In genomic region chr7:101788517-101788916, GRCh38 we compare ENCODE assay signal across 34 cellular contexts. TPM values are rescaled to one million over a fixed set of nuclear protein-coding genes. Genes with fewer than 3 reads are reported as not detected.
A peak's percentile ranks its signal among the peaks of the same experiment; 100 is the strongest.
DNase-seq lines count a peak whose midpoint lies in the region; ATAC-seq, FAIRE-seq and TF ChIP-seq lines count a peak whose summit lies in the region.
"Had no signal": no experiment of that assay in that cellular context is flagged by ENCODE, and none has a peak within 500 bp of the region (broad histone marks: within the 10 kb centered on the region; RNA-seq: fewer than 3 reads in every experiment).

No MANE protein-coding gene starts in this region.

- H3K27ac Mint-ChIP-seq in stimulated activated naive B cell treated with anti-CD40 and anti-IgM and Interleukin-4, amounts not matched to agents 10 μg/mL and 1 μg/mL and 100 μg/mL, for 72 hours: peak overlapping the region; percentile 48
- H3K27ac Mint-ChIP-seq in Calu3 (ENCODE audit: unreplicated experiment): no peak overlapping the region
- H3K27ac Mint-ChIP-seq: B cell; CD14-positive monocyte; CD4-positive, alpha-beta memory T cell; CD4-positive, alpha-beta T cell; CD4-positive, CD25-positive, alpha-beta regulatory T cell; CD8-positive, alpha-beta memory T cell; CD8-positive, alpha-beta T cell had no signal

- no peak for TF ChIP-seq POLR2A in K562 (conservative IDR thresholded peaks at IDR 0.05)

- no peaks in the 10 kb centered on the region for H3K36me3 Mint-ChIP-seq in stimulated activated naive B cell treated with anti-CD40 and anti-IgM and Interleukin-4, amounts not matched to agents 10 μg/mL and 1 μg/mL and 100 μg/mL, for 72 hours
- H3K36me3 Mint-ChIP-seq in Calu3 (ENCODE audit: insufficient read depth, unreplicated experiment): no peaks in the 10 kb centered on the region
- H3K36me3 Mint-ChIP-seq: CD14-positive monocyte; CD4-positive, alpha-beta memory T cell; CD4-positive, CD25-positive, alpha-beta regulatory T cell; CD8-positive, alpha-beta memory T cell; CD8-positive, alpha-beta T cell had no signal

- H3K4me1 ChIP-seq in HEK293 (ENCODE audit: control insufficient read depth, insufficient read depth, low read length) (no peaks in the 10 kb centered on the region), K562 (replicated peaks in 1 of 2; ENCODE audit: control insufficient read depth in 2 of 2, insufficient read depth in 2 of 2, low read length in 2 of 2) (peaks cover 0 to 2% of the 10 kb centered on the region in 2 experiments; a peak in 1 of 5 replicates)
- H3K4me1 ChIP-seq: A549, BE2C had no signal

- TF ChIP-seq EP300 in K562 (IDR thresholded peaks at IDR 0.05; ENCODE audit: low read length): no peak

- BruUV-seq in K562 (replicated peaks; lab: Mats Ljungman, UMichigan): no TSS peak
- BruUV-seq in Calu3 (replicated peaks; lab: Mats Ljungman, UMichigan): no TSS peak

- peaks cover 5 to 12% of the 10 kb centered on the region in 2 donors for H3K4me1 Mint-ChIP-seq in stimulated activated naive B cell treated with anti-CD40 and anti-IgM and Interleukin-4, amounts not matched to agents 10 μg/mL and 1 μg/mL and 100 μg/mL, for 72 hours
- peaks cover 11% of the 10 kb centered on the region for H3K4me1 Mint-ChIP-seq in Calu3 (ENCODE audit: low read depth, unreplicated experiment)
- H3K4me1 Mint-ChIP-seq: CD4-positive, CD25-positive, alpha-beta regulatory T cell had no signal

- POLR2A ChIA-PET in HEK293 (lab: Yijun Ruan, JAX) (no interaction called here), K562 (lab: Yijun Ruan, JAX) (no interaction called here)

- no peak overlapping the region for H3K27ac ChIP-seq in HEK293 (ENCODE audit: extremely low read depth, low read depth, low read length)
- no peak overlapping the region for H3K27ac ChIP-seq in K562 (ENCODE audit: extremely low read depth, low read depth, low read length)
- H3K27ac ChIP-seq: 22Rv1; A549; BLaER1; BLaER1 treated with 17β-estradiol and CSF1 and Interleukin-3, amounts not matched to agents 10 nM and 100 nM; C4-2B had no signal

- no peak overlapping the region for H3K9ac ChIP-seq in K562 (ENCODE audit: insufficient read depth in 1 of 2, low read depth in 2 of 2, low read length in 2 of 2)
- H3K9ac ChIP-seq: BLaER1; BLaER1 treated with 17β-estradiol and CSF1 and Interleukin-3, amounts not matched to agents 10 nM and 100 nM had no signal

- no peaks in the 10 kb centered on the region for H4K20me1 ChIP-seq in K562 (replicated peaks; ENCODE audit: control insufficient read depth, insufficient read depth, low read length)
- H4K20me1 ChIP-seq: BLaER1; BLaER1 treated with 17β-estradiol and CSF1 and Interleukin-3, amounts not matched to agents 10 nM and 100 nM had no signal

- no peak overlapping the region for H3K4me3 Mint-ChIP-seq in stimulated activated naive B cell treated with anti-CD40 and anti-IgM and Interleukin-4, amounts not matched to agents 10 μg/mL and 1 μg/mL and 100 μg/mL, for 72 hours
- no peak overlapping the region for H3K4me3 Mint-ChIP-seq in Calu3 (ENCODE audit: low read depth, unreplicated experiment)
- H3K4me3 Mint-ChIP-seq: B cell; CD14-positive monocyte; CD4-positive, alpha-beta memory T cell; CD4-positive, alpha-beta T cell; CD4-positive, CD25-positive, alpha-beta regulatory T cell; CD8-positive, alpha-beta memory T cell; CD8-positive, alpha-beta T cell had no signal

- no peak for ATAC-seq in K562
- no peak for ATAC-seq in stimulated activated naive B cell treated with anti-CD40 and anti-IgM and Interleukin-4, amounts not matched to agents 10 μg/mL and 1 μg/mL and 100 μg/mL, for 72 hours (replicated peaks)
- ATAC-seq in GM21825 (IDR thresholded peaks at IDR 0.05; ENCODE audit: unreplicated experiment): no peak
- ATAC-seq: A549; CD8-positive, alpha-beta T cell had no signal

- H3K9me3 Mint-ChIP-seq in stimulated activated naive B cell treated with anti-CD40 and anti-IgM and Interleukin-4, amounts not matched to agents 10 μg/mL and 1 μg/mL and 100 μg/mL, for 72 hours: peaks cover 3 to 5% of the 10 kb centered on the region in 2 donors
- H3K9me3 Mint-ChIP-seq in Calu3 (ENCODE audit: low read depth, unreplicated experiment): no peaks in the 10 kb centered on the region
- H3K9me3 Mint-ChIP-seq: CD4-positive, alpha-beta T cell; CD8-positive, alpha-beta memory T cell; CD8-positive, alpha-beta T cell had no signal

- H3K27me3 Mint-ChIP-seq in stimulated activated naive B cell treated with anti-CD40 and anti-IgM and Interleukin-4, amounts not matched to agents 10 μg/mL and 1 μg/mL and 100 μg/mL, for 72 hours: peaks cover under 1 to 16% of the 10 kb centered on the region in 2 donors
- no peaks in the 10 kb centered on the region for H3K27me3 Mint-ChIP-seq in Calu3 (ENCODE audit: unreplicated experiment)

- TF ChIP-seq CTCF in HEK293 (tag by site-specific recombination; IDR thresholded peaks at IDR 0.05): no peak
- TF ChIP-seq CTCF in K562 (IDR thresholded peaks at IDR 0.05 in 2 of 3, conservative IDR thresholded peaks at IDR 0.05 in 1 of 3; ENCODE audit: insufficient read depth in 2 of 3, low read depth in 1 of 3, low read length in 3 of 3): no peak
- TF ChIP-seq CTCF in Calu3 (IDR thresholded peaks at IDR 0.05; ENCODE audit: unreplicated experiment): no peak

- no peak for FAIRE-seq in K562 (lab: Jason Lieb, UNC)
- FAIRE-seq: A204.1, A549, D721Med had no signal

- H3K4me2 ChIP-seq in K562 (ENCODE audit: insufficient read depth, low read length): no peak overlapping the region
- H3K4me2 ChIP-seq: A549; BLaER1; BLaER1 treated with 17β-estradiol and CSF1 and Interleukin-3, amounts not matched to agents 10 nM and 100 nM had no signal

- TF ChIP-seq RAD21 in K562 (CRISPR knock-in tag; conservative IDR thresholded peaks at IDR 0.05 in 1 of 2, IDR thresholded peaks at IDR 0.05 in 1 of 2): no peak

- intact Hi-C loops in K562 (cut with micrococcal nuclease): no loop called here
- intact Hi-C loops in Calu3 (cut with micrococcal nuclease; ENCODE audit: unreplicated experiment): no loop called here

- CTCF ChIA-PET in HEK293 (lab: Yijun Ruan, JAX) (interaction anchor here (2.0 kb wide), 1 partner anchor 102 kb away, joined by 8 read pairs; no protein-coding TSS in a partner anchor), K562 (lab: Yijun Ruan, JAX; ENCODE audit: low intra/inter-chr PET ratio) (no interaction called here), Calu3 (lab: Charles Lee) (no interaction called here)

- H3K79me2 ChIP-seq in K562 (ENCODE audit: control insufficient read depth, insufficient read depth, low read length): no peaks in the 10 kb centered on the region

- H3K9me3 ChIP-seq in HEK293 (ENCODE audit: control insufficient read depth, insufficient read depth, low read depth, low read length) (no peaks in the 10 kb centered on the region), K562 (replicated peaks; ENCODE audit: control insufficient read depth, insufficient read depth, low read depth, low read length) (no peaks in the 10 kb centered on the region)
- H3K9me3 ChIP-seq: BE2C had no signal

- no peak overlapping the region for H2AFZ ChIP-seq in K562 (ENCODE audit: low read depth, low read length)

- H3K4me3 ChIP-seq in HEK293 (ENCODE audit: low read depth, low read length) (no peak overlapping the region), K562 (no peak overlapping the region)
- H3K4me3 ChIP-seq: A549; BLaER1; BLaER1 treated with 17β-estradiol and CSF1 and Interleukin-3, amounts not matched to agents 10 nM and 100 nM had no signal

- 40% methylated on average over 1 of the region's 1 CpG for WGBS in K562 (ENCODE audit: insufficient coverage, low coverage, missing lambda C conversion rate)

- DNase-seq in K562 (ENCODE audit: extremely low read depth in 1 of 4, low spot score in 3 of 4) (no peak), hepatic stellate cell (ENCODE audit: low spot score) (no peak), Calu3 (no peak)
- no peak for DNase-seq in stimulated activated naive B cell treated with anti-CD40 and anti-IgM and Interleukin-4, amounts not matched to agents 10 μg/mL and 1 μg/mL and 100 μg/mL, for 72 hours
- DNase-seq: 8988T; ACHN; AML-193; BE2C; C1 segment of cervical spinal cord; Caco-2; CD4-positive, alpha-beta memory T cell; CD4-positive, alpha-beta T cell; CD4-positive, CD25-positive, alpha-beta regulatory T cell; CD8-positive, alpha-beta memory T cell; CD8-positive, alpha-beta T cell; COR-L47; DMS 273 treated with DMSO at 0.1 percent for 48 hours; DMS153; DMS53; DMS79; DMS79 treated with DMSO at 0.1 percent for 48 hours; DND-41; EL had no signal

- in situ Hi-C loops in K562 (cut with MboI): no loop called here

- H3K36me3 ChIP-seq in HEK293 (ENCODE audit: control insufficient read depth in 2 of 2, insufficient read depth in 1 of 2, low read length in 2 of 2): no peaks in the 10 kb centered on the region
- H3K36me3 ChIP-seq in K562 (ENCODE audit: control insufficient read depth, insufficient read depth, low read length): no peaks in the 10 kb centered on the region
- H3K36me3 ChIP-seq: BE2C; BLaER1; BLaER1 treated with 17β-estradiol and CSF1 and Interleukin-3, amounts not matched to agents 10 nM and 100 nM had no signal

- peaks cover 4 to 36% of the 10 kb centered on the region in 2 experiments; a peak in 4 of 5 replicates for H3K27me3 ChIP-seq in K562 (ENCODE audit: control insufficient read depth in 2 of 2, insufficient read depth in 2 of 2, low read length in 2 of 2)
- H3K27me3 ChIP-seq: BE2C; BLaER1; BLaER1 treated with 17β-estradiol and CSF1 and Interleukin-3, amounts not matched to agents 10 nM and 100 nM had no signal

- H3K9me1 ChIP-seq in K562 (ENCODE audit: control insufficient read depth, insufficient read depth, low read length): no peaks in the 10 kb centered on the region

TF ChIP-seq in HEK293, 187 proteins besides CTCF, POLR2A, EP300 and RAD21 (continues in another document):
- TF ChIP-seq ZNF549 (tag by site-specific recombination; IDR thresholded peaks at IDR 0.05): no peak

TF ChIP-seq in K562, 482 proteins besides CTCF, POLR2A, EP300 and RAD21 (continues in another document):
- TF ChIP-seq SRSF1 (IDR thresholded peaks at IDR 0.05; ENCODE audit: low read depth, low read length): no peak

RNA-seq across cellular contexts. Expression of gene CUX1, which starts 28.9 kb away (rescaled TPM):
- total RNA-seq in K562 (2011; cell fraction: chromatin; rRNA removed; ENCODE audit: low replicate concordance): 271 and 342 TPM in 2 replicates
- total RNA-seq in K562 (2011; cell fraction: nucleolus; rRNA removed): 121 and 144 TPM in 2 replicates
- 169 and 178 TPM in 2 replicates for total RNA-seq in K562 (2011; cell fraction: nucleoplasm; rRNA removed)
- 25.2 and 34.2 TPM in 2 replicates for total RNA-seq in K562 (2014; rRNA removed)
- 33.0 and 41.3 TPM in 2 replicates for total RNA-seq in K562 (2014; rRNA removed; fragmentation: Illumina TruSeq; extraction: Trizol)
- 25.2 and 26.2 TPM in 2 replicates for total RNA-seq in K562 (2015; rRNA removed; fragmentation: Illumina TruSeq; extraction: Trizol)
- total RNA-seq in K562 (2021): 52.9 and 55.3 TPM in 2 replicates
- 9.6 and 13.0 TPM in 2 replicates for polyA plus RNA-seq in K562 (2011; rRNA removed)
- 9.5 and 20.1 TPM in 2 replicates for polyA plus RNA-seq in K562 (2011; cell fraction: cytosol; rRNA removed)
- polyA plus RNA-seq in K562 (2011; cell fraction: nucleus; rRNA removed): 8.9 and 14.8 TPM in 2 replicates
- 27.5 and 61.2 TPM in 2 replicates for polyA plus RNA-seq in K562 (2012)
- polyA plus RNA-seq in K562 (2014; fragmentation: Illumina TruSeq; extraction: Trizol): 31.9 and 32.2 TPM in 2 replicates
- polyA plus RNA-seq in K562 (2014; fragmentation: Nextera tagmentation; extraction: Ambion mirVana): 1 to 10 TPM; 3.6 to 6.7 TPM
- 21.4 and 24.7 TPM in 2 replicates for polyA plus RNA-seq in K562 (2014; rRNA removed)
- 33.4 and 37.2 TPM in 2 replicates for polyA minus RNA-seq in K562 (2011; rRNA and poly(A)+ RNA removed)
- 13.4 and 20.4 TPM in 2 replicates for polyA minus RNA-seq in K562 (2011; cell fraction: cytosol; rRNA and poly(A)+ RNA removed)
- 30.6 and 60.0 TPM in 2 replicates for polyA minus RNA-seq in K562 (2011; cell fraction: nucleus; rRNA and poly(A)+ RNA removed)
- 54.8 and 59.8 TPM in 2 replicates for total RNA-seq in Calu3 (2022)

Comparison
In these comparisons a context has a peak if more than half of its experiments do, and no peak if none do; other contexts are left out.
1. Of the 44 proteins assayed by ChIP-seq in both K562 and HEK293: peak only in K562: none; only in HEK293: none; in both: ZNF146; in neither: 43.